In genomic region chr2:119029297-119029696, GRCh38 we compare ENCODE assay signal across 30 cellular contexts.
"Had no signal": no experiment of that assay in that cellular context is flagged by ENCODE, and none has a peak within 500 bp of the region (broad histone marks: within the 10 kb centered on the region; RNA-seq: fewer than 3 reads in every experiment).

No MANE protein-coding gene starts in this region.

- H3K27me3 Mint-ChIP-seq: activated CD4-positive, alpha-beta T cell treated with anti-CD3 and anti-CD28 coated beads, Interleukin-2, amount 10 ng/mL, durations not matched to agents 24 days and 14 days had no signal

- H3K27ac Mint-ChIP-seq: activated CD4-positive, alpha-beta T cell treated with anti-CD3 and anti-CD28 coated beads, Interleukin-2, amount 10 ng/mL, durations not matched to agents 24 days and 14 days; activated CD8-positive, alpha-beta T cell treated with anti-CD3 and anti-CD28 coated beads for 36 hours; activated naive CD8-positive, alpha-beta T cell treated with anti-CD3 and anti-CD28 coated beads for 36 hours; activated T-cell treated with anti-CD3 and anti-CD28 coated beads, Interleukin-2, amount 50 U/mL, for 72 hours; activated T-helper 17 cell treated with anti-CD3 and anti-CD28 coated beads, Interleukin-2, amount 50 U/mL, for 72 hours; T-helper 1 cell treated with Interleukin-12 subunit alpha and Interleukin-12 subunit beta and Interleukin-4 antibody, amounts not matched to agents 30 μg/mL and 1 μg/mL, for 36 hours; T-helper 2 cell treated with Interferon-gamma antibody and Interleukin-4, amounts not matched to agents 5 μg/mL and 100 μg/mL, for 36 hours had no signal

- H3K4me3 Mint-ChIP-seq: activated CD4-positive, alpha-beta T cell treated with anti-CD3 and anti-CD28 coated beads, Interleukin-2, amount 10 ng/mL, durations not matched to agents 24 days and 14 days; activated CD8-positive, alpha-beta T cell treated with anti-CD3 and anti-CD28 coated beads for 36 hours; activated naive CD8-positive, alpha-beta T cell treated with anti-CD3 and anti-CD28 coated beads for 36 hours; activated T-cell treated with anti-CD3 and anti-CD28 coated beads, Interleukin-2, amount 50 U/mL, for 72 hours; activated T-helper 17 cell treated with anti-CD3 and anti-CD28 coated beads, Interleukin-2, amount 50 U/mL, for 72 hours; T-helper 1 cell treated with Interleukin-12 subunit alpha and Interleukin-12 subunit beta and Interleukin-4 antibody, amounts not matched to agents 30 μg/mL and 1 μg/mL, for 36 hours; T-helper 2 cell treated with Interferon-gamma antibody and Interleukin-4, amounts not matched to agents 5 μg/mL and 100 μg/mL, for 36 hours had no signal

- H3K4me1 ChIP-seq: SJCRH30 had no signal

- H3K36me3 ChIP-seq: brain microvascular endothelial cell, cardiac muscle cell, MG63, SJCRH30 had no signal

- DNase-seq: activated CD4-positive, alpha-beta T cell treated with anti-CD3 and anti-CD28 coated beads, Interleukin-2, amount 10 ng/mL, durations not matched to agents 24 days and 14 days; activated CD4-positive, alpha-beta T cell treated with anti-CD3 and anti-CD28 coated beads, Interleukin-2, amount 50 U/mL, for 4 hours; activated CD8-positive, alpha-beta T cell treated with anti-CD3 and anti-CD28 coated beads for 36 hours; activated effector memory CD4-positive, alpha-beta T cell treated with anti-CD3 and anti-CD28 coated beads, Interleukin-2, amount 50 U/mL, for 16 hours; activated naive CD4-positive, alpha-beta T cell; activated naive CD4-positive, alpha-beta T cell treated with anti-CD3 and anti-CD28 coated beads, Interleukin-2, amount 50 U/mL, for 16 hours; activated naive CD8-positive, alpha-beta T cell treated with anti-CD3 and anti-CD28 coated beads for 36 hours; activated T-cell treated with anti-CD3 and anti-CD28 coated beads, Interleukin-2, amount 50 U/mL, for 1 hour; activated T-cell treated with anti-CD3 and anti-CD28 coated beads, Interleukin-2, amount 50 U/mL, for 72 hours; amniotic stem cell; aorta; brain microvascular endothelial cell; Kasumi-1; MG63; NCI-H1048; NCI-H1105 treated with DMSO at 0.1 percent for 48 hours; NCI-H1436; NCI-H1694 treated with DMSO at 0.1 percent for 48 hours; NCI-H2029; NCI-H345; NCI-H524 treated with DMSO at 0.1 percent for 48 hours; SHP77; SJCRH30 had no signal

- H3K9me3 ChIP-seq: SJCRH30 had no signal

- H3K27me3 ChIP-seq: brain microvascular endothelial cell, SJCRH30 had no signal

- H3K4me3 ChIP-seq: cardiac muscle cell, MG63, SJCRH30, SK-N-MC had no signal

- H3K4me1 Mint-ChIP-seq: activated CD4-positive, alpha-beta T cell treated with anti-CD3 and anti-CD28 coated beads, Interleukin-2, amount 10 ng/mL, durations not matched to agents 24 days and 14 days; activated naive CD8-positive, alpha-beta T cell treated with anti-CD3 and anti-CD28 coated beads for 36 hours; activated T-helper 17 cell treated with anti-CD3 and anti-CD28 coated beads, Interleukin-2, amount 50 U/mL, for 72 hours had no signal

- H3K36me3 Mint-ChIP-seq: activated naive CD8-positive, alpha-beta T cell treated with anti-CD3 and anti-CD28 coated beads for 36 hours had no signal

- H3K27ac ChIP-seq: brain microvascular endothelial cell, cardiac muscle cell, SJCRH30, SK-N-MC had no signal

- FAIRE-seq: TTC549 had no signal

- H3K9me3 Mint-ChIP-seq: activated CD4-positive, alpha-beta T cell treated with anti-CD3 and anti-CD28 coated beads, Interleukin-2, amount 10 ng/mL, durations not matched to agents 24 days and 14 days; activated T-helper 17 cell treated with anti-CD3 and anti-CD28 coated beads, Interleukin-2, amount 50 U/mL, for 72 hours; T-helper 1 cell treated with Interleukin-12 subunit alpha and Interleukin-12 subunit beta and Interleukin-4 antibody, amounts not matched to agents 30 μg/mL and 1 μg/mL, for 36 hours; T-helper 2 cell treated with Interferon-gamma antibody and Interleukin-4, amounts not matched to agents 5 μg/mL and 100 μg/mL, for 36 hours had no signal

- ATAC-seq: activated CD8-positive, alpha-beta T cell treated with anti-CD3 and anti-CD28 coated beads for 36 hours; activated T-cell treated with anti-CD3 and anti-CD28 coated beads, Interleukin-2, amount 50 U/mL, for 72 hours; activated T-helper 17 cell treated with anti-CD3 and anti-CD28 coated beads, Interleukin-2, amount 50 U/mL, for 72 hours; Panc1 had no signal
